In genomic region chr2:168536925-168537466, GRCh38 we compare ENCODE assay signal across 23 cellular contexts.
DNase-seq lines count a peak whose midpoint lies in the region; ATAC-seq, FAIRE-seq and TF ChIP-seq lines count a peak whose summit lies in the region.
"Had no signal": no experiment of that assay in that cellular context is flagged by ENCODE, and none has a peak within 500 bp of the region (broad histone marks: within the 10 kb centered on the region; RNA-seq: fewer than 3 reads in every experiment).

No MANE protein-coding gene starts in this region.

- dilution Hi-C loops in endothelial cell of umbilical vein (cut with MboI; ENCODE audit: extremely low pct_ligation_motif_present, low sequenced_read_pairs), result no loop called here

- H3K9ac ChIP-seq in endothelial cell of umbilical vein (replicated peaks; ENCODE audit: extremely low read depth, insufficient read depth, low read length), result no peak overlapping the region

- CTCF ChIA-PET in endothelial cell of umbilical vein (lab: Charles Lee), result interaction anchor here (1.2 kb wide), 1 partner anchor 16 kb away, joined by 3 read pairs; no protein-coding TSS in a partner anchor

- TF ChIP-seq POLR2A in endothelial cell of umbilical vein (IDR thresholded peaks at IDR 0.05; ENCODE audit: low read depth, low read length), result no peak

- H3K79me2 ChIP-seq in endothelial cell of umbilical vein (ENCODE audit: control insufficient read depth, insufficient read depth, low read length), result peaks cover 2% of the 10 kb centered on the region

- no peaks in the 10 kb centered on the region for H3K9me1 ChIP-seq in endothelial cell of umbilical vein (replicated peaks; ENCODE audit: control insufficient read depth, extremely low read depth, insufficient read depth, low read length)

- no TSS peak for BruUV-seq in endothelial cell of umbilical vein (replicated peaks; lab: Mats Ljungman, UMichigan)

- H2AFZ ChIP-seq in endothelial cell of umbilical vein (ENCODE audit: low read depth, low read length), result no peak overlapping the region

- no peaks in the 10 kb centered on the region for H3K9me3 ChIP-seq in endothelial cell of umbilical vein (replicated peaks; ENCODE audit: control insufficient read depth, insufficient read depth, low read length)
- H3K9me3 ChIP-seq: neutrophil, right lobe of liver had no signal

- DNase-seq in activated T-cell treated with anti-CD3 and anti-CD28 coated beads, Interleukin-2, amount 50 U/mL, for 4 hours, result no peak
- DNase-seq in activated T-cell treated with anti-CD3 and anti-CD28 coated beads for 4 hours (no peak), RKO (ENCODE audit: low spot score) (peak; percentile 25), endothelial cell of umbilical vein (ENCODE audit: low read depth, low spot score) (no peak), KG1 (lab: John Stamatoyannopoulos, UW) (no peak)
- DNase-seq in stimulated activated naive CD8-positive, alpha-beta T cell treated with anti-CD3 and anti-CD28 coated beads, Interleukin-15, Interleukin-2, amounts not matched to agents 100 U/mL and 50 U/mL, for 24 hours, result no peak
- DNase-seq: activated CD4-positive, CD25-positive, alpha-beta regulatory T cell treated with anti-CD3 and anti-CD28 coated beads, Interleukin-2, amount 50 U/mL, for 72 hours; amniotic stem cell; CD8-positive, alpha-beta memory T cell; H9; heart left ventricle; NCI-H774; right lobe of liver; RPMI8226; stimulated activated CD4-positive, alpha-beta T cell treated with anti-CD3 and anti-CD28 coated beads, Interleukin-2, amount 100 ng/mL, for 48 hours; stimulated activated CD8-positive, alpha-beta memory T cell treated with anti-CD3 and anti-CD28 coated beads, Interleukin-4, amount 100 ng/mL, for 48 hours had no signal

- POLR2A ChIA-PET in endothelial cell of umbilical vein (lab: Charles Lee), result no interaction called here

- H3K27me3 Mint-ChIP-seq in activated T-cell treated with anti-CD3 and anti-CD28 coated beads, Interleukin-2, amount 50 U/mL, for 4 hours (ENCODE audit: low read depth), result no peaks in the 10 kb centered on the region

- no peaks in the 10 kb centered on the region for H4K20me1 ChIP-seq in endothelial cell of umbilical vein (replicated peaks; ENCODE audit: control insufficient read depth, extremely low read depth, insufficient read depth, low read length)

- peak; percentile 78 to 86 for ATAC-seq in activated T-cell treated with anti-CD3 and anti-CD28 coated beads, Interleukin-2, amount 50 U/mL, for 4 hours
- ATAC-seq in stimulated activated naive CD8-positive, alpha-beta T cell treated with anti-CD3 and anti-CD28 coated beads, Interleukin-15, Interleukin-2, amounts not matched to agents 100 U/mL and 50 U/mL, for 24 hours, result peak; percentile 93
- ATAC-seq in HG03025 (IDR thresholded peaks at IDR 0.05; ENCODE audit: low FRiP score, unreplicated experiment) (no peak), GM18517 (IDR thresholded peaks at IDR 0.05; ENCODE audit: unreplicated experiment) (no peak)
- ATAC-seq: HepG2, right lobe of liver had no signal

- peaks cover 49% of the 10 kb centered on the region for H3K4me1 Mint-ChIP-seq in activated T-cell treated with anti-CD3 and anti-CD28 coated beads, Interleukin-2, amount 50 U/mL, for 4 hours (ENCODE audit: low read depth)

- no peak overlapping the region for H3K4me2 ChIP-seq in endothelial cell of umbilical vein (ENCODE audit: insufficient read depth, low read length)

- no peak for FAIRE-seq in endothelial cell of umbilical vein (lab: Jason Lieb, UNC)
- FAIRE-seq: GM12891, HepG2, islet of Langerhans had no signal

- no peaks in the 10 kb centered on the region for H3K36me3 ChIP-seq in endothelial cell of umbilical vein (ENCODE audit: control insufficient read depth in 2 of 2, extremely low read depth in 1 of 2, insufficient read depth in 2 of 2, low read length in 2 of 2)
- H3K36me3 ChIP-seq: neutrophil, right lobe of liver had no signal

- no peak for TF ChIP-seq CTCF in endothelial cell of umbilical vein (IDR thresholded peaks at IDR 0.05; ENCODE audit: extremely low read depth in 1 of 2, insufficient read depth in 1 of 2, low read depth in 1 of 2, low read length in 2 of 2)

- H3K4me3 ChIP-seq in endothelial cell of umbilical vein (replicated peaks in 1 of 3; ENCODE audit: insufficient read depth in 1 of 3, low read depth in 1 of 3, low read length in 3 of 3), result no peak overlapping the region
- H3K4me3 ChIP-seq: heart left ventricle, right lobe of liver had no signal

- H3K36me3 Mint-ChIP-seq in activated T-cell treated with anti-CD3 and anti-CD28 coated beads, Interleukin-2, amount 50 U/mL, for 4 hours (ENCODE audit: insufficient read depth), result peaks cover 15% of the 10 kb centered on the region

- intact Hi-C loops in endothelial cell of umbilical vein (cut with micrococcal nuclease), result no loop called here

- H3K4me3 Mint-ChIP-seq in activated T-cell treated with anti-CD3 and anti-CD28 coated beads, Interleukin-2, amount 50 U/mL, for 4 hours, result no peak overlapping the region
- H3K4me3 Mint-ChIP-seq: CD8-positive, alpha-beta memory T cell; H9; T-helper 1 cell treated with Interleukin-12 subunit alpha and Interleukin-12 subunit beta and Interleukin-4 antibody, amounts not matched to agents 30 μg/mL and 1 μg/mL, for 36 hours had no signal

- peaks cover 19% of the 10 kb centered on the region for H3K4me1 ChIP-seq in endothelial cell of umbilical vein (ENCODE audit: control insufficient read depth, extremely low read depth, insufficient read depth, low read length)

- no peak overlapping the region for H3K27ac ChIP-seq in endothelial cell of umbilical vein (ENCODE audit: insufficient read depth, low read depth, low read length)
- H3K27ac ChIP-seq: heart left ventricle, neutrophil, right lobe of liver had no signal

- H3K9me3 Mint-ChIP-seq in activated T-cell treated with anti-CD3 and anti-CD28 coated beads, Interleukin-2, amount 50 U/mL, for 4 hours, result peaks cover 33% of the 10 kb centered on the region

- no peaks in the 10 kb centered on the region for H3K27me3 ChIP-seq in endothelial cell of umbilical vein (ENCODE audit: control insufficient read depth in 2 of 2, insufficient read depth in 2 of 2, low read length in 2 of 2)
- H3K27me3 ChIP-seq: heart left ventricle, neutrophil, right lobe of liver had no signal

TF ChIP-seq in endothelial cell of umbilical vein, 7 proteins besides CTCF, POLR2A, EP300 and RAD21:
- TF ChIP-seq POLR2AphosphoS5 (IDR thresholded peaks at IDR 0.05; ENCODE audit: insufficient read depth, low read depth, low read length), result no peak
- TF ChIP-seq GATA2 (IDR thresholded peaks at IDR 0.05; ENCODE audit: insufficient read depth, insufficient read length, low read depth, low read length), result peak; percentile 19
- no peak for TF ChIP-seq EZH2 (IDR thresholded peaks at IDR 0.05; ENCODE audit: borderline replicate concordance, low read depth, low read length, severe bottlenecking)
- no peak for TF ChIP-seq MYC (IDR thresholded peaks at IDR 0.05; ENCODE audit: low read depth, low read length)
- TF ChIP-seq FOS (IDR thresholded peaks at IDR 0.05; ENCODE audit: borderline replicate concordance, insufficient read depth, low read length), result peak; percentile 72
- TF ChIP-seq JUN (IDR thresholded peaks at IDR 0.05; ENCODE audit: borderline replicate concordance, insufficient read depth, insufficient read length, low read depth), result peak; percentile 48
TF ChIP-seq in endothelial cell of umbilical vein: peak in this region for 3.

Comparison
In these comparisons a context has a peak if more than half of its experiments do, and no peak if none do; other contexts are left out.
1. ATAC-seq: peak in activated T-cell treated with anti-CD3 and anti-CD28 coated beads, Interleukin-2, amount 50 U/mL, for 4 hours (2 of 2) and stimulated activated naive CD8-positive, alpha-beta T cell treated with anti-CD3 and anti-CD28 coated beads, Interleukin-15, Interleukin-2, amounts not matched to agents 100 U/mL and 50 U/mL, for 24 hours (single experiment); none in HG03025 (single experiment) and GM18517 (single experiment).